In the genomic region with DNA sequence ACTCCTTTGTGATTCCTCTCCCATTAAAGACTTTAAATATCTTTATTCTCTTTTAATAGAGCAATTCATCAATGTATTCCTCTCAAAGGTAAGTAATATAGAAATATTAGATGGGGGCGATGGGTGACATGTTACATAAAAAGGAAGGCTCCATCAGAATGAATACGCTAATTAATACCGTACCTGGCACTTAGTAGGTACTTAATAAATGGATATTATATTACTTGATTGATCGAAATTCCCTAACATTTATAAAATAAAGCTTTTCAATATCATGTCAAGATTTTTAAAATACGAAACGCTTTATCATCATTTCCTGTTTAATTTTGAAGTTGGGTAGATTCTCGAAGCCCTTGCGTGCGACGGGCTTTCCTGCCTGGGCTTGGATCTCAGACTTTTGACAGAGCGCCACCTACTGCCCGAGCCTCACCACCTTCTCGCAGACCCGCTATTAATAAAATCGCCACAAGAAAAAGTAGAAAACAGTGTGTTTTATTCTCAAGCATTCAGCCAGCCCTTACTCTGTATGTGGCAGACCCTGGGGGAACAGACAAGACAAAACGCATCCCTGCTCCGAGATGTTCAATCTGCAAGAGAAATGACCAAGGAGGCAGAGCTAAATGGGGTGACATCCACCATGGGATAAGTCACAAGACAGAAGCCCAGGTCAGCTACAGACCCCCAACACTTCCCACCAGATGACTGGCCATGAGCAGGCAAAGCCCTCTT, we compare ENCODE assay signal across 8 cellular contexts.
DNase-seq lines count a peak whose midpoint lies in the region; ATAC-seq and FAIRE-seq lines count a peak whose summit lies in the region.

No MANE protein-coding gene starts in this region.

- H3K9me3 ChIP-seq in skeletal muscle tissue (ENCODE audit: control insufficient read depth in 3 of 3, low read length in 3 of 3), result no peaks in the 10 kb centered on the region

- H3K9ac ChIP-seq in skeletal muscle tissue (ENCODE audit: low read depth in 1 of 3, low read length in 3 of 3), result peak overlapping the region; percentile 14 to 85 (median 57)

- peak; percentile 93 for FAIRE-seq in G401.6 (lab: Jason Lieb, UNC)

- ATAC-seq in HG02610 (IDR thresholded peaks at IDR 0.05; ENCODE audit: unreplicated experiment), result no peak
- no peak for ATAC-seq in GM18502 (IDR thresholded peaks at IDR 0.05; ENCODE audit: poor library complexity, unreplicated experiment)

- no peaks in the 10 kb centered on the region for H3K27me3 ChIP-seq in skeletal muscle tissue (ENCODE audit: control insufficient read depth in 3 of 3, insufficient read depth in 3 of 3, low read length in 3 of 3)

- peak overlapping the region; percentile 64 to 87 (median 70) for H3K4me3 ChIP-seq in skeletal muscle tissue (ENCODE audit: low read length in 3 of 3)

- H3K27ac ChIP-seq in skeletal muscle tissue (ENCODE audit: low read depth, low read length), result peak overlapping the region; percentile 59

- peak; percentile 73 for DNase-seq in LoVo (ENCODE audit: low spot score)
- DNase-seq in T-helper 2 cell, result peak; percentile 16 to 88 (median 45)
- peak in 52 of 58 donors; percentile 14 to 81 (median 58) for DNase-seq in anterior cingulate cortex (lab: John Stamatoyannopoulos, UW)
- DNase-seq in hippocampal formation (lab: John Stamatoyannopoulos, UW), result peak; percentile 70 to 77

- peaks cover 9% of the 10 kb centered on the region in 3 donors for H3K4me1 ChIP-seq in skeletal muscle tissue (ENCODE audit: control insufficient read depth in 3 of 3, insufficient read depth in 3 of 3, low read length in 3 of 3)

- H3K36me3 ChIP-seq in skeletal muscle tissue (ENCODE audit: control insufficient read depth in 3 of 3, insufficient read depth in 3 of 3, low read length in 3 of 3), result no peaks in the 10 kb centered on the region
